In genomic region chr15:60494108-60494507, GRCh38 we compare ENCODE assay signal across 24 cellular contexts.
"Had no signal": no experiment of that assay in that cellular context is flagged by ENCODE, and none has a peak within 500 bp of the region (broad histone marks: within the 10 kb centered on the region; RNA-seq: fewer than 3 reads in every experiment).

No MANE protein-coding gene starts in this region.

- H3K9me3 Mint-ChIP-seq: activated B cell treated with CpG ODN at 0.5 μM for 24 hours; activated naive CD8-positive, alpha-beta T cell treated with anti-CD3 and anti-CD28 coated beads, Interleukin-2, amount 50 U/mL, for 24 hours; activated T-cell treated with anti-CD3 and anti-CD28 coated beads, Interleukin-2, amount 50 U/mL, for 72 hours; nephron; stimulated activated memory B cell treated with anti-CD40 and anti-IgM and Interleukin-4, amounts not matched to agents 10 μg/mL and 1 μg/mL and 100 μg/mL, for 72 hours; T-cell; T-helper 2 cell treated with Interferon-gamma antibody and Interleukin-4, amounts not matched to agents 5 μg/mL and 100 μg/mL, for 36 hours had no signal

- H3K4me1 Mint-ChIP-seq: activated naive CD8-positive, alpha-beta T cell treated with anti-CD3 and anti-CD28 coated beads, Interleukin-2, amount 50 U/mL, for 24 hours; nephron had no signal

- DNase-seq: activated B cell treated with CpG ODN at 0.5 μM for 24 hours; activated effector memory CD4-positive, alpha-beta T cell treated with Interleukin-2 at 50 U/mL for 16 hours; activated naive CD4-positive, alpha-beta T cell treated with Interleukin-2 at 50 U/mL for 16 hours; activated naive CD8-positive, alpha-beta T cell treated with anti-CD3 and anti-CD28 coated beads, Interleukin-2, amount 50 U/mL, for 24 hours; activated T-cell treated with anti-CD3 and anti-CD28 coated beads for 4 hours; activated T-cell treated with anti-CD3 and anti-CD28 coated beads, Interleukin-2, amount 50 U/mL, for 72 hours; anterior cingulate cortex; dermis blood vessel endothelial cell; effector CD4-positive, alpha-beta T cell; left lung; lower lobe of right lung; mesenchymal stem cell; pancreas; psoas muscle; stimulated activated CD4-positive, alpha-beta T cell treated with anti-CD3 and anti-CD28 coated beads, Interleukin-1b, Interleukin-23, amount 100 ng/mL, for 48 hours; stimulated activated CD4-positive, alpha-beta T cell treated with anti-CD3 and anti-CD28 coated beads, Interleukin-4, amount 100 ng/mL, for 4 hours; stimulated activated CD8-positive, alpha-beta memory T cell treated with anti-CD3 and anti-CD28 coated beads, Interleukin-4, amount 100 ng/mL, for 48 hours; stomach; T-cell; thyroid gland; upper lobe of left lung had no signal

- ATAC-seq: activated naive CD8-positive, alpha-beta T cell treated with anti-CD3 and anti-CD28 coated beads, Interleukin-2, amount 50 U/mL, for 24 hours; activated T-cell treated with anti-CD3 and anti-CD28 coated beads, Interleukin-2, amount 50 U/mL, for 72 hours; left lung; lower lobe of right lung; pancreas; psoas muscle; stimulated activated memory B cell treated with anti-CD40 and anti-IgM and Interleukin-4, amounts not matched to agents 10 μg/mL and 1 μg/mL and 100 μg/mL, for 72 hours; T-cell had no signal

- H3K27me3 Mint-ChIP-seq: activated B cell treated with CpG ODN at 0.5 μM for 24 hours; activated naive CD8-positive, alpha-beta T cell treated with anti-CD3 and anti-CD28 coated beads, Interleukin-2, amount 50 U/mL, for 24 hours; stimulated activated memory B cell treated with anti-CD40 and anti-IgM and Interleukin-4, amounts not matched to agents 10 μg/mL and 1 μg/mL and 100 μg/mL, for 72 hours; T-cell had no signal

- H3K4me3 Mint-ChIP-seq: activated B cell treated with CpG ODN at 0.5 μM for 24 hours; activated naive CD8-positive, alpha-beta T cell treated with anti-CD3 and anti-CD28 coated beads, Interleukin-2, amount 50 U/mL, for 24 hours; activated T-cell treated with anti-CD3 and anti-CD28 coated beads, Interleukin-2, amount 50 U/mL, for 72 hours; nephron; stimulated activated memory B cell treated with anti-CD40 and anti-IgM and Interleukin-4, amounts not matched to agents 10 μg/mL and 1 μg/mL and 100 μg/mL, for 72 hours; T-cell; T-helper 2 cell treated with Interferon-gamma antibody and Interleukin-4, amounts not matched to agents 5 μg/mL and 100 μg/mL, for 36 hours had no signal

- H3K36me3 Mint-ChIP-seq: stimulated activated memory B cell treated with anti-CD40 and anti-IgM and Interleukin-4, amounts not matched to agents 10 μg/mL and 1 μg/mL and 100 μg/mL, for 72 hours had no signal

- H3K27ac Mint-ChIP-seq: activated B cell treated with CpG ODN at 0.5 μM for 24 hours; activated naive CD8-positive, alpha-beta T cell treated with anti-CD3 and anti-CD28 coated beads, Interleukin-2, amount 50 U/mL, for 24 hours; nephron; stimulated activated memory B cell treated with anti-CD40 and anti-IgM and Interleukin-4, amounts not matched to agents 10 μg/mL and 1 μg/mL and 100 μg/mL, for 72 hours; T-helper 2 cell treated with Interferon-gamma antibody and Interleukin-4, amounts not matched to agents 5 μg/mL and 100 μg/mL, for 36 hours had no signal
